ENCODE assay signal across 11 cellular contexts in genomic region chr9:87336407-87336806, GRCh38.
DNase-seq lines count a peak whose midpoint lies in the region; ATAC-seq and TF ChIP-seq lines count a peak whose summit lies in the region.
"Had no signal": no experiment of that assay in that cellular context is flagged by ENCODE, and none has a peak within 500 bp of the region (broad histone marks: within the 10 kb centered on the region; RNA-seq: fewer than 3 reads in every experiment).

No MANE protein-coding gene starts in this region.

- H4K20me1 ChIP-seq in PC-9 (ENCODE audit: insufficient read depth), result no peaks in the 10 kb centered on the region

- CTCF ChIA-PET in PC-9 (lab: Charles Lee), result no interaction called here
- CTCF ChIA-PET in naive thymus-derived CD4-positive, alpha-beta T cell (lab: Charles Lee), result no interaction called here

- no peaks in the 10 kb centered on the region for H3K79me2 ChIP-seq in PC-9 (ENCODE audit: low read depth)

- H2AFZ ChIP-seq in PC-9, result no peak overlapping the region

- H3K9me3 ChIP-seq in PC-9 (ENCODE audit: insufficient read depth, low read depth) (0 out of 2 replicates have a peak, but pooled peaks cover 2% of the 10 kb centered on the region), spleen (peaks cover 0 to 14% (median 7%) of the 10 kb centered on the region in 8 donors)
- H3K9me3 ChIP-seq in naive thymus-derived CD4-positive, alpha-beta T cell (ENCODE audit: control insufficient read depth in 2 of 3, low read length in 3 of 3), result no peaks in the 10 kb centered on the region

- no peaks in the 10 kb centered on the region for H3K36me3 Mint-ChIP-seq in glutamatergic neuron (ENCODE audit: unreplicated experiment)
- no peaks in the 10 kb centered on the region for H3K36me3 Mint-ChIP-seq in naive thymus-derived CD4-positive, alpha-beta T cell
- H3K36me3 Mint-ChIP-seq: activated CD8-positive, alpha-beta memory T cell treated with anti-CD3 and anti-CD28 coated beads, Interleukin-2, amount 10 ng/mL, durations not matched to agents 7 days and 5 days; T-cell had no signal

- peak overlapping the region; percentile 34 for H3K4me3 Mint-ChIP-seq in glutamatergic neuron (ENCODE audit: unreplicated experiment)
- H3K4me3 Mint-ChIP-seq in naive thymus-derived CD4-positive, alpha-beta T cell, result no peak overlapping the region
- H3K4me3 Mint-ChIP-seq: activated CD8-positive, alpha-beta memory T cell treated with anti-CD3 and anti-CD28 coated beads, Interleukin-2, amount 10 ng/mL, durations not matched to agents 7 days and 5 days had no signal

- 48 to 68% (median 59%) methylated on average over 1 of the region's 1 CpG for WGBS in spleen, 5 donors

- peaks cover 8% of the 10 kb centered on the region for H3K9me3 Mint-ChIP-seq in glutamatergic neuron (ENCODE audit: unreplicated experiment)
- peaks cover 0 to 6% (median 0%) of the 10 kb centered on the region in 11 donors for H3K9me3 Mint-ChIP-seq in naive thymus-derived CD4-positive, alpha-beta T cell
- H3K9me3 Mint-ChIP-seq: stimulated activated naive CD8-positive, alpha-beta T cell treated with anti-CD3 and anti-CD28 coated beads, Interleukin-15, amount 100 ng/mL, for 72 hours had no signal

- TF ChIP-seq POLR2A in spleen (IDR thresholded peaks at IDR 0.05), result no peak

- H3K27ac ChIP-seq in PC-9, result no peak overlapping the region
- H3K27ac ChIP-seq in spleen, result no peak overlapping the region
- H3K27ac ChIP-seq in naive thymus-derived CD4-positive, alpha-beta T cell (ENCODE audit: low read depth, low read length), result no peak overlapping the region

- no peak for ATAC-seq in naive thymus-derived CD4-positive, alpha-beta T cell
- ATAC-seq: activated CD8-positive, alpha-beta memory T cell treated with anti-CD3 and anti-CD28 coated beads, Interleukin-2, amount 10 ng/mL, durations not matched to agents 7 days and 5 days had no signal

- intact Hi-C loops in PC-9 (cut with micrococcal nuclease; ENCODE audit: unreplicated experiment), result loop anchor here (2.0 to 5.0 kb wide), 6 partner anchors 70 to 476 kb away; no protein-coding TSS in a partner anchor
- intact Hi-C loops in spleen (cut with DNase I; ENCODE audit: low total_unique reads), result loop anchor here (5.0 kb wide), 1 partner anchor 326 kb away; no protein-coding TSS in a partner anchor
- intact Hi-C loops in naive thymus-derived CD4-positive, alpha-beta T cell (cut with micrococcal nuclease), result loop anchor here in 1 of 2 donors (2.0 to 5.0 kb wide), 2 partner anchors 330 to 476 kb away; no protein-coding TSS in a partner anchor

- peak overlapping the region; percentile 74; the same call in 1 of the 2 replicates for H3K4me2 ChIP-seq in PC-9

- peaks cover 7% of the 10 kb centered on the region for H3F3A ChIP-seq in PC-9 (ENCODE audit: insufficient read depth, low read depth)

- DNase-seq in AG09309 (ENCODE audit: low read depth) (no peak), GM13976 (ENCODE audit: low spot score) (peak; percentile 30), PC-9 (no peak), glutamatergic neuron (peak; percentile 28), COLO668 (lab: John Stamatoyannopoulos, UW; ENCODE audit: unreplicated experiment) (no peak), spleen (no peak), NCI-H226 (no peak)
- DNase-seq in naive thymus-derived CD4-positive, alpha-beta T cell, result no peak
- DNase-seq: activated CD8-positive, alpha-beta memory T cell treated with anti-CD3 and anti-CD28 coated beads, Interleukin-2, amount 10 ng/mL, durations not matched to agents 7 days and 5 days had no signal

- in situ Hi-C loops in GM13976 (cut with MboI; ENCODE audit: low sequenced_read_pairs, unreplicated experiment), result loop anchor here (25.0 kb wide), 1 partner anchor 326 kb away; no protein-coding TSS in a partner anchor

- no TSS peak for BruUV-seq in PC-9 (replicated peaks; lab: Mats Ljungman, UMichigan)

- H3K36me3 ChIP-seq in PC-9 (ENCODE audit: low read depth), result no peaks in the 10 kb centered on the region
- no peaks in the 10 kb centered on the region for H3K36me3 ChIP-seq in spleen
- no peaks in the 10 kb centered on the region for H3K36me3 ChIP-seq in naive thymus-derived CD4-positive, alpha-beta T cell (ENCODE audit: control insufficient read depth in 2 of 3, insufficient read depth in 3 of 3, low read length in 3 of 3)

- H3K27ac Mint-ChIP-seq in glutamatergic neuron (ENCODE audit: unreplicated experiment), result peak overlapping the region; percentile 80
- H3K27ac Mint-ChIP-seq in naive thymus-derived CD4-positive, alpha-beta T cell, result no peak overlapping the region
- H3K27ac Mint-ChIP-seq: activated CD8-positive, alpha-beta memory T cell treated with anti-CD3 and anti-CD28 coated beads, Interleukin-2, amount 10 ng/mL, durations not matched to agents 7 days and 5 days; stimulated activated naive CD8-positive, alpha-beta T cell treated with anti-CD3 and anti-CD28 coated beads, Interleukin-15, amount 100 ng/mL, for 72 hours; T-cell had no signal

- H3K27me3 ChIP-seq in PC-9 (ENCODE audit: insufficient read depth, low read depth) (no peaks in the 10 kb centered on the region), spleen (replicated peaks in 1 of 7) (peaks cover 0 to 32% (median 0%) of the 10 kb centered on the region in 7 donors)
- H3K27me3 ChIP-seq in naive thymus-derived CD4-positive, alpha-beta T cell (ENCODE audit: control insufficient read depth in 2 of 2, insufficient read depth in 2 of 2, low read length in 2 of 2), result peaks cover 0 to 6% of the 10 kb centered on the region in 2 donors

- peak; percentile 27 for TF ChIP-seq CTCF in AG09309 (IDR thresholded peaks at IDR 0.05; ENCODE audit: control insufficient read depth, insufficient read depth, low read depth, low read length, missing control alignments)
- peak; percentile 17 for TF ChIP-seq CTCF in GM13976 (IDR thresholded peaks at IDR 0.05; ENCODE audit: borderline replicate concordance, control extremely low read depth, extremely low read depth, insufficient read depth, missing control alignments)
- no peak for TF ChIP-seq CTCF in PC-9 (conservative IDR thresholded peaks at IDR 0.05)
- no peak for TF ChIP-seq CTCF in glutamatergic neuron (IDR thresholded peaks at IDR 0.05; ENCODE audit: partially characterized antibody, unreplicated experiment)
- TF ChIP-seq CTCF in spleen (IDR thresholded peaks at IDR 0.05 in 8 of 11, conservative IDR thresholded peaks at IDR 0.05 in 3 of 11), result no peak

- H3K27me3 Mint-ChIP-seq in glutamatergic neuron (ENCODE audit: unreplicated experiment), result peaks cover 8% of the 10 kb centered on the region
- peaks cover 21 to 54% (median 42%) of the 10 kb centered on the region in 5 donors for H3K27me3 Mint-ChIP-seq in naive thymus-derived CD4-positive, alpha-beta T cell

- no peaks in the 10 kb centered on the region for H3K9me2 ChIP-seq in PC-9 (ENCODE audit: insufficient read depth)

- H3K4me1 Mint-ChIP-seq in glutamatergic neuron (ENCODE audit: low read depth, unreplicated experiment), result peaks cover 25% of the 10 kb centered on the region
- peaks cover 0 to 16% (median 11%) of the 10 kb centered on the region in 7 donors for H3K4me1 Mint-ChIP-seq in naive thymus-derived CD4-positive, alpha-beta T cell

- POLR2A ChIA-PET in PC-9 (lab: Charles Lee; ENCODE audit: unreplicated experiment), result no interaction called here
- POLR2A ChIA-PET in naive thymus-derived CD4-positive, alpha-beta T cell (lab: Charles Lee), result no interaction called here

- H3K4me3 ChIP-seq in AG09309 (ENCODE audit: control insufficient read depth, low read depth, low read length), result no peak overlapping the region
- H3K4me3 ChIP-seq in PC-9, result no peak overlapping the region
- no peak overlapping the region for H3K4me3 ChIP-seq in spleen
- no peak overlapping the region for H3K4me3 ChIP-seq in naive thymus-derived CD4-positive, alpha-beta T cell (ENCODE audit: low read length)

- H3K4me1 ChIP-seq in PC-9 (replicated peaks; ENCODE audit: insufficient read depth) (peaks cover 13% of the 10 kb centered on the region), spleen (peaks cover 0 to 14% (median 9%) of the 10 kb centered on the region in 6 donors)
- no peaks in the 10 kb centered on the region for H3K4me1 ChIP-seq in naive thymus-derived CD4-positive, alpha-beta T cell (ENCODE audit: control insufficient read depth in 2 of 2, insufficient read depth in 2 of 2, low read length in 2 of 2)

Comparison
In these comparisons a context has a peak if more than half of its experiments do, and no peak if none do; other contexts are left out.
1. DNase-seq: peak in GM13976 (single experiment) and glutamatergic neuron (single experiment); none in AG09309 (single experiment), PC-9 (0 of 2), COLO668 (single experiment), spleen (single experiment), NCI-H226 (single experiment) and naive thymus-derived CD4-positive, alpha-beta T cell (0 of 9).
2. CTCF ChIP-seq: peak in AG09309 (single experiment) and GM13976 (single experiment); none in PC-9 (single experiment), glutamatergic neuron (single experiment) and spleen (0 of 11).